Comparison of ENCODE assay signal across 1 cellular context in the genomic region with DNA sequence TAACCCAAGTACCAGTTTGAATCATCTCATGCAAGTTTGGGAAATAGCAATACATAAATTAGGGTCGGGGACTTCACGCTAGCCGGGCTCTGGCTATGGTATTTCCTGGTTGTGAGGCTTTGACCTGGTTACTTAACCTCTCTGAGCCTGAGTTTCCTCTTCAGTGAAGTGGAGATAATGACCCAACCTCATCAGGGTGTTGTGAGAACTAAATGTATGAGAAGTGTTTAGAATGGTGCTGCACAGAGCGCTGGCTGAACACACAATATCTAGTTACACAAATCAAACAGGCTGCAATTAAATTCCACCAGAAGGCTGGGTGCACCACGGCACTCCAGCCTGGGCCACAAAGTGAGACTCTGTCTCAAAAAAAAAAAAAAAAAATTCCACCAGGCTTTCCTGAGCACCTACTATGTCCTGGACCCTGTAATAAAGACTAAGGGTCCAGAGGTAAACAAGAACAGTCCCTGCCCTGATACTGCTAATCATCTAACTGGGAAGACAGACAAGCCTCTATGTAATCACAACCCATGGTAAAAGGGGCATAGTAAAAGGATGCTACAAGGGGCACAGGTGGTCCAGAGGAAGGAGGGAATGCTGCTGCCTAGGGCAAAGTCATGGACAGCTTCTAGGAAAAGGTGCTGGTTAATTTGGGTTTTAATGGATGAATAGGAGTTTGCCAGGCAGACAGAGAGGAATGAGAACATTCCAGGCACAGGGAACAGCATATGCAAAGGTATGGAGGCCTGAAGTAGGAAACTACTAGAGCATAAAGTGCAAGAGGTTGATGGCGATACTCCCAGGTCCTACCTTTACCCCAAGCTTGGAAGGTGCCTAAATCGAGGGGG.
TF ChIP-seq lines count a peak whose summit lies in the region.

No MANE protein-coding gene starts in this region.

TF ChIP-seq in K562, 482 proteins besides CTCF, POLR2A, EP300 and RAD21:
- TF ChIP-seq, protein P1, sequence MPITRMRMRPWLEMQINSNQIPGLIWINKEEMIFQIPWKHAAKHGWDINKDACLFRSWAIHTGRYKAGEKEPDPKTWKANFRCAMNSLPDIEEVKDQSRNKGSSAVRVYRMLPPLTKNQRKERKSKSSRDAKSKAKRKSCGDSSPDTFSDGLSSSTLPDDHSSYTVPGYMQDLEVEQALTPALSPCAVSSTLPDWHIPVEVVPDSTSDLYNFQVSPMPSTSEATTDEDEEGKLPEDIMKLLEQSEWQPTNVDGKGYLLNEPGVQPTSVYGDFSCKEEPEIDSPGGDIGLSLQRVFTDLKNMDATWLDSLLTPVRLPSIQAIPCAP (CRISPR knock-in tag; IDR thresholded peaks at IDR 0.05; ENCODE audit: borderline replicate concordance) = no peak
- peak; percentile 36; the same call in 1 of the 2 replicates for TF ChIP-seq BCOR (IDR thresholded peaks at IDR 0.05)
